ENCODE assay signal across 8 cellular contexts in the genomic region with DNA sequence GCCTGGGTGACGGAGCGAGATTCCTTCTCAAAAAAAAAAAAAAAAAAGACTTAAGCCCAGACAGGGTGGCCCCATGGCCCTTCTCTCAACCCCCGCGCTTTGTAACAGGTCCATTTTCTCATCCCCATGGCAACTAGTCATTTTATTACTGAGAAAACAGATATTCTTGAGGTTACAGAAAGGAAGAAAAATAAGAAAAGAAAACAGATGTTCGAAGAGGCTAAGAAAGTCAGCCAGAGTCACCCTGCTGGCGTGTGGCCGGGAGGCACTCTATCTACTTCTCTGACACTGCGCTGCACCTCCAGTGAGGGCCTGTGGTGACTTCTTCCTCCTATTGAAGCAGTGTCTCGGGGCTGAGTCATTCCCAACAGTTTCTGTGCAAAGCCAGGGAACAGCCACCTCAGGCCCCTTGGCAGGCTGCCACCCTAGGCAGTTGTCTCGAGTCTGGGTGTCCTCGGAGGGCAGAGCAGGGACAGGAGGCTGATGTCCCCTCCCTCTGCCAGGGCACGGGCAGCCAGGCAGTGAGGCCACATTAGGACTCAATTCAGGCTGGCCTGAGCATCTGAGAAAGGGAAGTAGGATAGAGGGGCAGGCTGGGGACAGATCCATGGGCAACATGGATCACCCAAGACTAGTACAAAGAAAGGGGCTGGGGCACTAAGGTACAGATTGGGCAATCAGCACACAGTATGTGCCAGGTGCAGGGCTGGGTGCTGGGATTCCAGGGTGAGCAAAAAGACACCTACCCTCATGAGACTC. TPM values are rescaled to one million over a fixed set of nuclear protein-coding genes. Genes with fewer than 3 reads are reported as not detected.
DNase-seq lines count a peak whose midpoint lies in the region; ATAC-seq, FAIRE-seq and TF ChIP-seq lines count a peak whose summit lies in the region.

No MANE protein-coding gene starts in this region.

- DNase-seq in activated naive CD4-positive, alpha-beta T cell treated with anti-CD3 and anti-CD28 coated beads for 36 hours, result peak; percentile 45
- DNase-seq in activated naive CD4-positive, alpha-beta T cell (lab: John Stamatoyannopoulos, UW), result no peak
- DNase-seq in NCI-H1105 treated with DMSO at 0.1 percent for 48 hours (lab: John Stamatoyannopoulos, UW) (peak; percentile 63), pancreas (peak; percentile 87 to 97 (median 93))
- peak; percentile 56 for DNase-seq in activated CD8-positive, alpha-beta T cell treated with anti-CD3 and anti-CD28 coated beads for 36 hours

- H3K9me3 ChIP-seq in gastroesophageal sphincter (no peaks in the 10 kb centered on the region), pancreas (no peaks in the 10 kb centered on the region)

- POLR2A ChIA-PET in activated CD8-positive, alpha-beta T cell treated with anti-CD3 and anti-CD28 coated beads for 36 hours (lab: Charles Lee), result no interaction called here

- no peak for TF ChIP-seq EP300 in gastroesophageal sphincter (IDR thresholded peaks at IDR 0.05)

- H3K4me1 ChIP-seq in gastroesophageal sphincter (peaks cover 0 to 7% (median 0%) of the 10 kb centered on the region in 3 donors), pancreas (peaks cover 10 to 26% (median 13%) of the 10 kb centered on the region in 3 donors)

- peak; percentile 76 for ATAC-seq in activated CD8-positive, alpha-beta T cell treated with anti-CD3 and anti-CD28 coated beads for 36 hours
- ATAC-seq in gastroesophageal sphincter, result peak; percentile 84
- peak; percentile 87 to 94 (median 90) for ATAC-seq in pancreas
- no peak for ATAC-seq in GM21529 (IDR thresholded peaks at IDR 0.05; ENCODE audit: unreplicated experiment)
- no peak for ATAC-seq in GM18505 (IDR thresholded peaks at IDR 0.05; ENCODE audit: unreplicated experiment)

- H3K27ac ChIP-seq in gastroesophageal sphincter (peak overlapping the region in 3 of 4 donors; percentile 31 to 63 (median 49)), pancreas (peak overlapping the region; percentile 44 to 84 (median 73))

- H3K9me3 Mint-ChIP-seq in activated naive CD4-positive, alpha-beta T cell treated with anti-CD3 and anti-CD28 coated beads for 36 hours, result no peaks in the 10 kb centered on the region
- no peaks in the 10 kb centered on the region for H3K9me3 Mint-ChIP-seq in activated CD8-positive, alpha-beta T cell treated with anti-CD3 and anti-CD28 coated beads for 36 hours

- CTCF ChIA-PET in activated naive CD4-positive, alpha-beta T cell treated with anti-CD3 and anti-CD28 coated beads for 36 hours (lab: Charles Lee), result no interaction called here
- CTCF ChIA-PET in activated CD8-positive, alpha-beta T cell treated with anti-CD3 and anti-CD28 coated beads for 36 hours (lab: Charles Lee), result interaction anchor here (0.9 kb wide), 1 partner anchor 15 kb away, joined by 3 read pairs; no protein-coding TSS in a partner anchor

- H3K27me3 Mint-ChIP-seq in activated naive CD4-positive, alpha-beta T cell treated with anti-CD3 and anti-CD28 coated beads for 36 hours (ENCODE audit: low read depth), result no peaks in the 10 kb centered on the region
- no peaks in the 10 kb centered on the region for H3K27me3 Mint-ChIP-seq in activated CD8-positive, alpha-beta T cell treated with anti-CD3 and anti-CD28 coated beads for 36 hours

- no peaks in the 10 kb centered on the region for H3K4me1 Mint-ChIP-seq in activated naive CD4-positive, alpha-beta T cell treated with anti-CD3 and anti-CD28 coated beads for 36 hours (ENCODE audit: low read depth)
- H3K4me1 Mint-ChIP-seq in activated CD8-positive, alpha-beta T cell treated with anti-CD3 and anti-CD28 coated beads for 36 hours (ENCODE audit: low read depth), result no peaks in the 10 kb centered on the region

- H3K4me3 ChIP-seq in gastroesophageal sphincter, result no peak overlapping the region
- H3K4me3 ChIP-seq in pancreas, result no peak overlapping the region

- no peak for TF ChIP-seq POLR2A in gastroesophageal sphincter (IDR thresholded peaks at IDR 0.05)
- no peak for TF ChIP-seq POLR2A in GM18505 (IDR thresholded peaks at IDR 0.05; ENCODE audit: borderline replicate concordance, extremely low read depth, insufficient read depth, insufficient read length)

- no peaks in the 10 kb centered on the region for H3K36me3 Mint-ChIP-seq in activated naive CD4-positive, alpha-beta T cell treated with anti-CD3 and anti-CD28 coated beads for 36 hours (ENCODE audit: low read depth)
- H3K36me3 Mint-ChIP-seq in activated CD8-positive, alpha-beta T cell treated with anti-CD3 and anti-CD28 coated beads for 36 hours (ENCODE audit: low read depth), result no peaks in the 10 kb centered on the region

- no peak for FAIRE-seq in pancreas (lab: Jason Lieb, UNC)

- H3K27me3 ChIP-seq in gastroesophageal sphincter, result peaks cover 12% of the 10 kb centered on the region
- H3K27me3 ChIP-seq in pancreas, result no peaks in the 10 kb centered on the region

- H3K4me3 Mint-ChIP-seq in activated naive CD4-positive, alpha-beta T cell treated with anti-CD3 and anti-CD28 coated beads for 36 hours, result no peak overlapping the region
- H3K4me3 Mint-ChIP-seq in activated CD8-positive, alpha-beta T cell treated with anti-CD3 and anti-CD28 coated beads for 36 hours, result no peak overlapping the region

- intact Hi-C loops in activated naive CD4-positive, alpha-beta T cell treated with anti-CD3 and anti-CD28 coated beads for 36 hours (cut with micrococcal nuclease), result no loop called here
- intact Hi-C loops in activated CD8-positive, alpha-beta T cell treated with anti-CD3 and anti-CD28 coated beads for 36 hours (cut with micrococcal nuclease), result no loop called here
- intact Hi-C loops in pancreas (cut with DNase I), result no loop called here

- H3K27ac Mint-ChIP-seq in activated naive CD4-positive, alpha-beta T cell treated with anti-CD3 and anti-CD28 coated beads for 36 hours, result no peak overlapping the region
- H3K27ac Mint-ChIP-seq in activated CD8-positive, alpha-beta T cell treated with anti-CD3 and anti-CD28 coated beads for 36 hours, result no peak overlapping the region

- WGBS in gastroesophageal sphincter (ENCODE audit: low coverage in 1 of 2), 2 donors, result 35 to 41% methylated on average over 6 to 9 of the region's 12 CpGs
- WGBS in pancreas, 2 donors, result 30 to 32% methylated on average over 12 of the region's 12 CpGs

- H3K36me3 ChIP-seq in gastroesophageal sphincter, result no peaks in the 10 kb centered on the region
- no peaks in the 10 kb centered on the region for H3K36me3 ChIP-seq in pancreas

- no peak for TF ChIP-seq CTCF in activated CD8-positive, alpha-beta T cell treated with anti-CD3 and anti-CD28 coated beads for 36 hours (IDR thresholded peaks at IDR 0.05)
- TF ChIP-seq CTCF in gastroesophageal sphincter (IDR thresholded peaks at IDR 0.05) (no peak), pancreas (IDR thresholded peaks at IDR 0.05) (no peak)

RNA-seq across cellular contexts. Expression of a gene that starts 16.4 kb away (rescaled TPM):
- total RNA-seq in activated naive CD4-positive, alpha-beta T cell treated with anti-CD3 and anti-CD28 coated beads for 36 hours, result 10 to 100 TPM; 19.0 to 19.2 TPM
- total RNA-seq in activated CD8-positive, alpha-beta T cell treated with anti-CD3 and anti-CD28 coated beads for 36 hours, result 10 to 100 TPM; 20.6 to 26.8 TPM
- total RNA-seq in gastroesophageal sphincter (10 to 100 TPM; 19.0 to 38.7 (median 26.0) TPM), pancreas (10 to 100 TPM; 47.5 to 98.2 (median 66.3) TPM)
- polyA plus RNA-seq in pancreas, result 10 to 100 TPM; 63.4 to 64.8 TPM

RNA-seq across cellular contexts. Expression of a gene that starts 19.3 kb away (rescaled TPM):
- not detected for total RNA-seq in activated naive CD4-positive, alpha-beta T cell treated with anti-CD3 and anti-CD28 coated beads for 36 hours
- total RNA-seq in activated CD8-positive, alpha-beta T cell treated with anti-CD3 and anti-CD28 coated beads for 36 hours, result not detected
- total RNA-seq in gastroesophageal sphincter, result not detected
- total RNA-seq in pancreas, result not detected
- under 1 TPM in 1 of 2 donors, not detected in 1; 0.14 TPM for polyA plus RNA-seq in pancreas

RNA-seq across cellular contexts. Expression of a gene that starts 28.6 kb away (rescaled TPM):
- total RNA-seq in activated naive CD4-positive, alpha-beta T cell treated with anti-CD3 and anti-CD28 coated beads for 36 hours, result 10 to 100 TPM; 49.3 to 51.6 TPM
- 10 to 100 TPM; 48.7 to 53.4 TPM for total RNA-seq in activated CD8-positive, alpha-beta T cell treated with anti-CD3 and anti-CD28 coated beads for 36 hours
- total RNA-seq in gastroesophageal sphincter (100 to 1,000 TPM in 1 of 4 donors, 10 to 100 TPM in 3; 83.9 to 114 (median 94.1) TPM), pancreas (10 to 100 TPM; 13.9 to 31.2 (median 21.4) TPM)
- 10 to 100 TPM; 10.3 to 30.3 TPM for polyA plus RNA-seq in pancreas

RNA-seq across cellular contexts. Expression of a gene that starts 28.8 kb away (rescaled TPM):
- total RNA-seq in activated naive CD4-positive, alpha-beta T cell treated with anti-CD3 and anti-CD28 coated beads for 36 hours, result 1,000 to 10,000 TPM; 1,272 to 1,294 TPM
- 1,000 to 10,000 TPM; 1,112 to 1,137 TPM for total RNA-seq in activated CD8-positive, alpha-beta T cell treated with anti-CD3 and anti-CD28 coated beads for 36 hours
- total RNA-seq in gastroesophageal sphincter (100 to 1,000 TPM; 464 to 971 (median 566) TPM), pancreas (100 to 1,000 TPM; 493 to 810 (median 529) TPM)
- polyA plus RNA-seq in pancreas, result 100 to 1,000 TPM; 530 to 652 TPM

RNA-seq across cellular contexts. Expression of a gene that starts 31.0 kb away (rescaled TPM):
- 10 to 100 TPM; 68.5 to 73.5 TPM for total RNA-seq in activated naive CD4-positive, alpha-beta T cell treated with anti-CD3 and anti-CD28 coated beads for 36 hours
- 10 to 100 TPM; 72.6 to 74.7 TPM for total RNA-seq in activated CD8-positive, alpha-beta T cell treated with anti-CD3 and anti-CD28 coated beads for 36 hours
- total RNA-seq in gastroesophageal sphincter (100 to 1,000 TPM; 100 to 196 (median 156) TPM), pancreas (100 to 1,000 TPM; 103 to 139 (median 107) TPM)
- polyA plus RNA-seq in pancreas, result 100 to 1,000 TPM; 111 to 144 TPM

Comparison
In these comparisons a context has a peak if more than half of its experiments do, and no peak if none do; other contexts are left out.
1. DNase-seq: peak in activated naive CD4-positive, alpha-beta T cell treated with anti-CD3 and anti-CD28 coated beads for 36 hours (single experiment), NCI-H1105 treated with DMSO at 0.1 percent for 48 hours (single experiment), activated CD8-positive, alpha-beta T cell treated with anti-CD3 and anti-CD28 coated beads for 36 hours (single experiment) and pancreas (6 of 6); none in activated naive CD4-positive, alpha-beta T cell (0 of 4).
2. ATAC-seq: peak in activated CD8-positive, alpha-beta T cell treated with anti-CD3 and anti-CD28 coated beads for 36 hours (single experiment), gastroesophageal sphincter (single experiment) and pancreas (4 of 4); none in GM21529 (single experiment) and GM18505 (single experiment).